Comparison of ENCODE assay signal across 8 cellular contexts in the genomic region with DNA sequence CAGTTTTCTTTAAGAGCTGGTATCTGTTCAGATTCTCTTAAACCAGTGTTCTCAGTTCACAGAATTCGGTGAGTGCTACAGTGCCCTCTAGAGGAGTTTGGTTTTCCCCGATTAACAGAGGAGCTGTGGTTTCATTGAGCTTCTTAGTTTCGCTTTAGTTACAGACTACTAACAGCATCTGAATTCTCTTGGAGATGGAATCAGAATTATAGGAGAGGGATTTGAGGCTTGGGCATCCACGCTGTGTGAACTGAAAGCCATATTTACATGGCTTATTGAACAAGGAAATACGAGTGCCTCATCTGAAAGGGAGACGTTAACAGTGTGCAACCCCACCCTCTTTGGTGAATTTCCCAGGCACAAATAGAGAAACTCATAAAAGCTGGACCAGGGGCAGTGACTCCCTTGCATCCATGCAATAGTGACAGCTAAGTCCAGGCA.
A peak's percentile ranks its signal among the peaks of the same experiment; 100 is the strongest.
DNase-seq lines count a peak whose midpoint lies in the region; ATAC-seq, FAIRE-seq and TF ChIP-seq lines count a peak whose summit lies in the region.

No MANE protein-coding gene starts in this region.

- peak; percentile 99 for FAIRE-seq in D721Med (lab: Jason Lieb, UNC)

- ATAC-seq in GM19372 (IDR thresholded peaks at IDR 0.05; ENCODE audit: low read depth, unreplicated experiment) (peak; percentile 94), HG03432 (IDR thresholded peaks at IDR 0.05; ENCODE audit: unreplicated experiment) (peak; percentile 99)

- H2AFZ ChIP-seq in neuronal stem cell (ENCODE audit: low read length): peak overlapping the region; percentile 92

- H2BK120ac ChIP-seq in neuronal stem cell (ENCODE audit: low read depth, low read length): no peak overlapping the region

- H3K27me3 ChIP-seq in neuronal stem cell (ENCODE audit: control insufficient read depth in 3 of 3, insufficient read depth in 3 of 3, low read depth in 1 of 3, low read length in 3 of 3): no peaks in the 10 kb centered on the region

- no peak overlapping the region for H2AK5ac ChIP-seq in neuronal stem cell (ENCODE audit: low read depth, low read length)

- H3K9me3 ChIP-seq in neuronal stem cell (replicated peaks in 1 of 2; ENCODE audit: control insufficient read depth in 2 of 2, insufficient read depth in 1 of 2, low read depth in 1 of 2, low read length in 2 of 2): no peaks in the 10 kb centered on the region

- CTCF ChIA-PET in activated CD4-positive, alpha-beta memory T cell treated with anti-CD3 and anti-CD28 coated beads, Interleukin-2, amount 10 ng/mL, durations not matched to agents 7 days and 5 days (lab: Charles Lee): interaction anchor here (1.0 to 1.1 kb wide), 4 partner anchors 9 to 1440 kb away, joined by 3 to 5 read pairs (median 4); no protein-coding TSS in a partner anchor

- H3K4me1 Mint-ChIP-seq in activated CD4-positive, alpha-beta memory T cell treated with anti-CD3 and anti-CD28 coated beads, Interleukin-2, amount 10 ng/mL, durations not matched to agents 7 days and 5 days: no peaks in the 10 kb centered on the region

- H3K36me3 Mint-ChIP-seq in activated CD4-positive, alpha-beta memory T cell treated with anti-CD3 and anti-CD28 coated beads, Interleukin-2, amount 10 ng/mL, durations not matched to agents 7 days and 5 days (ENCODE audit: low read depth): no peaks in the 10 kb centered on the region

- peak overlapping the region; percentile 61 for H3K4me3 Mint-ChIP-seq in activated CD4-positive, alpha-beta memory T cell treated with anti-CD3 and anti-CD28 coated beads, Interleukin-2, amount 10 ng/mL, durations not matched to agents 7 days and 5 days

- H2BK15ac ChIP-seq in neuronal stem cell (ENCODE audit: low read length): no peak overlapping the region

- H3K4ac ChIP-seq in neuronal stem cell (ENCODE audit: low read length): no peak overlapping the region

- H3K27ac Mint-ChIP-seq in activated CD4-positive, alpha-beta memory T cell treated with anti-CD3 and anti-CD28 coated beads, Interleukin-2, amount 10 ng/mL, durations not matched to agents 7 days and 5 days: no peak overlapping the region

- TF ChIP-seq CTCF in D721Med (IDR thresholded peaks at IDR 0.05; ENCODE audit: insufficient read depth, missing control alignments): peak; percentile 97

- H2BK5ac ChIP-seq in neuronal stem cell (ENCODE audit: low read length): no peak overlapping the region

- no CpG with 5 or more reads among the region's 6 CpGs for WGBS in neuronal stem cell (ENCODE audit: extremely low coverage in 2 of 2, insufficient read length in 2 of 2, insufficient replicate concordance in 1 of 2), 2 donors

- no peak for DNase-seq in D721Med (ENCODE audit: insufficient read length, low spot score)
- peak; percentile 38 for DNase-seq in NCI-H226
- DNase-seq in activated CD4-positive, alpha-beta memory T cell treated with anti-CD3 and anti-CD28 coated beads, Interleukin-2, amount 10 ng/mL, durations not matched to agents 7 days and 5 days: no peak
- peak; percentile 74 for DNase-seq in globus pallidus (ENCODE audit: low spot score)
- DNase-seq in neuronal stem cell (ENCODE audit: low spot score): peak; percentile 58
- no peak for DNase-seq in stimulated activated CD4-positive, alpha-beta T cell treated with anti-CD3 and anti-CD28 coated beads, Interleukin-1b, Interleukin-23, amount 100 ng/mL, for 48 hours

- no peak overlapping the region for H3K27ac ChIP-seq in neuronal stem cell (replicated peaks; ENCODE audit: low read length)

- no peak overlapping the region for H3K23ac ChIP-seq in neuronal stem cell (ENCODE audit: low read depth, low read length, poor library complexity)

- H4K91ac ChIP-seq in neuronal stem cell (ENCODE audit: low read depth, low read length, poor library complexity): no peak overlapping the region

- no peak overlapping the region for H3K14ac ChIP-seq in neuronal stem cell (ENCODE audit: low read length)

- H4K8ac ChIP-seq in neuronal stem cell (ENCODE audit: low read depth, low read length): no peak overlapping the region

- no peaks in the 10 kb centered on the region for H3K36me3 ChIP-seq in neuronal stem cell (replicated peaks in 1 of 2; ENCODE audit: control insufficient read depth in 2 of 2, insufficient read depth in 2 of 2, low read length in 2 of 2)

- peaks cover 2 to 4% of the 10 kb centered on the region in 2 donors for H3K4me1 ChIP-seq in neuronal stem cell (ENCODE audit: control insufficient read depth in 2 of 2, insufficient read depth in 1 of 2, low read depth in 1 of 2, low read length in 2 of 2)

- no peaks in the 10 kb centered on the region for H3K9me3 Mint-ChIP-seq in activated CD4-positive, alpha-beta memory T cell treated with anti-CD3 and anti-CD28 coated beads, Interleukin-2, amount 10 ng/mL, durations not matched to agents 7 days and 5 days

- H3K9ac ChIP-seq in neuronal stem cell (ENCODE audit: low read depth, low read length, poor library complexity): no peak overlapping the region

- no peaks in the 10 kb centered on the region for H3K79me1 ChIP-seq in neuronal stem cell (ENCODE audit: low read depth, low read length)

- H3K18ac ChIP-seq in neuronal stem cell (ENCODE audit: low read length): no peak overlapping the region

- H3K4me3 ChIP-seq in neuronal stem cell (ENCODE audit: low read length in 2 of 2): peak overlapping the region in 1 of 2 donors; percentile 48

- no peaks in the 10 kb centered on the region for H3K27me3 Mint-ChIP-seq in activated CD4-positive, alpha-beta memory T cell treated with anti-CD3 and anti-CD28 coated beads, Interleukin-2, amount 10 ng/mL, durations not matched to agents 7 days and 5 days

- POLR2A ChIA-PET in activated CD4-positive, alpha-beta memory T cell treated with anti-CD3 and anti-CD28 coated beads, Interleukin-2, amount 10 ng/mL, durations not matched to agents 7 days and 5 days (lab: Charles Lee): no interaction called here

- H2BK12ac ChIP-seq in neuronal stem cell (ENCODE audit: low read length): no peak overlapping the region

- peak overlapping the region; percentile 28 for H3K4me2 ChIP-seq in neuronal stem cell (ENCODE audit: insufficient read depth, low read length, poor library complexity, severe bottlenecking)

Comparison
In these comparisons a context has a peak if more than half of its experiments do, and no peak if none do; other contexts are left out.
1. DNase-seq: peak in NCI-H226 (single experiment), globus pallidus (single experiment) and neuronal stem cell (single experiment); none in D721Med (single experiment), activated CD4-positive, alpha-beta memory T cell treated with anti-CD3 and anti-CD28 coated beads, Interleukin-2, amount 10 ng/mL, durations not matched to agents 7 days and 5 days (single experiment) and stimulated activated CD4-positive, alpha-beta T cell treated with anti-CD3 and anti-CD28 coated beads, Interleukin-1b, Interleukin-23, amount 100 ng/mL, for 48 hours (single experiment).